Comparison of ENCODE assay signal across 33 cellular contexts in genomic region chr11:17691550-17691949, GRCh38. TPM values are rescaled to one million over a fixed set of nuclear protein-coding genes. Genes with fewer than 3 reads are reported as not detected.
"Had no signal": no experiment of that assay in that cellular context is flagged by ENCODE, and none has a peak within 500 bp of the region (broad histone marks: within the 10 kb centered on the region; RNA-seq: fewer than 3 reads in every experiment).

No MANE protein-coding gene starts in this region.

- DNase-seq: activated CD4-positive, alpha-beta T cell treated with anti-CD3 and anti-CD28 coated beads for 1 hour; activated CD4-positive, alpha-beta T cell treated with anti-CD3 and anti-CD28 coated beads for 4 hours; activated CD4-positive, alpha-beta T cell treated with anti-CD3 and anti-CD28 coated beads, Interleukin-2, amount 10 ng/mL, durations not matched to agents 7 days and 5 days; activated CD4-positive, alpha-beta T cell treated with anti-CD3 and anti-CD28 coated beads, Interleukin-2, amount 50 U/mL, for 48 hours; activated CD8-positive, alpha-beta memory T cell treated with anti-CD3 and anti-CD28 coated beads for 24 hours; activated CD8-positive, alpha-beta T cell treated with anti-CD3 and anti-CD28 coated beads for 36 hours; activated effector memory CD4-positive, alpha-beta T cell treated with Interleukin-2 at 50 U/mL for 16 hours; activated gamma-delta T cell treated with Interleukin-2 at 50 U/mL for 16 hours; activated naive CD4-positive, alpha-beta T cell treated with Interleukin-2 at 50 U/mL for 16 hours; activated naive CD8-positive, alpha-beta T cell treated with anti-CD3 and anti-CD28 coated beads, Interleukin-2, amount 10 ng/mL, durations not matched to agents 7 days and 5 days; activated T-cell treated with anti-CD3 and anti-CD28 coated beads, Interleukin-2, amount 50 U/mL, for 4 hours; central memory CD4-positive, alpha-beta T cell; cerebellar nuclear complex; colonic mucosa; effector CD8-positive, alpha-beta T cell; esophagus squamous epithelium; foreskin melanocyte; head of caudate nucleus; T-helper 2 cell had no signal

- H3K27ac Mint-ChIP-seq: activated CD4-positive, alpha-beta T cell treated with anti-CD3 and anti-CD28 coated beads, Interleukin-2, amount 10 ng/mL, durations not matched to agents 7 days and 5 days; activated CD8-positive, alpha-beta T cell treated with anti-CD3 and anti-CD28 coated beads for 36 hours; activated naive CD4-positive, alpha-beta T cell treated with anti-CD3 and anti-CD28 coated beads, Interleukin-2, amount 50 U/mL, for 24 hours; activated naive CD8-positive, alpha-beta T cell treated with anti-CD3 and anti-CD28 coated beads, Interleukin-2, amount 10 ng/mL, durations not matched to agents 7 days and 5 days; activated T-helper 17 cell treated with anti-CD3 and anti-CD28 coated beads, Interleukin-2, amount 50 U/mL, for 72 hours; WTC11 had no signal

- H3K4me1 Mint-ChIP-seq: activated CD4-positive, alpha-beta T cell treated with anti-CD3 and anti-CD28 coated beads, Interleukin-2, amount 10 ng/mL, durations not matched to agents 7 days and 5 days; activated naive CD4-positive, alpha-beta T cell treated with anti-CD3 and anti-CD28 coated beads, Interleukin-2, amount 50 U/mL, for 24 hours; activated naive CD8-positive, alpha-beta T cell treated with anti-CD3 and anti-CD28 coated beads, Interleukin-2, amount 10 ng/mL, durations not matched to agents 7 days and 5 days; activated T-helper 17 cell treated with anti-CD3 and anti-CD28 coated beads, Interleukin-2, amount 50 U/mL, for 72 hours had no signal

- H3K4me3 Mint-ChIP-seq: activated CD4-positive, alpha-beta T cell treated with anti-CD3 and anti-CD28 coated beads, Interleukin-2, amount 10 ng/mL, durations not matched to agents 7 days and 5 days; activated CD8-positive, alpha-beta T cell treated with anti-CD3 and anti-CD28 coated beads for 36 hours; activated naive CD4-positive, alpha-beta T cell treated with anti-CD3 and anti-CD28 coated beads, Interleukin-2, amount 50 U/mL, for 24 hours; activated naive CD8-positive, alpha-beta T cell treated with anti-CD3 and anti-CD28 coated beads, Interleukin-2, amount 10 ng/mL, durations not matched to agents 7 days and 5 days; activated T-cell treated with anti-CD3 and anti-CD28 coated beads, Interleukin-2, amount 50 U/mL, for 4 hours; activated T-helper 17 cell treated with anti-CD3 and anti-CD28 coated beads, Interleukin-2, amount 50 U/mL, for 72 hours; brain; WTC11 had no signal

- H3K36me3 Mint-ChIP-seq: activated naive CD4-positive, alpha-beta T cell treated with anti-CD3 and anti-CD28 coated beads, Interleukin-2, amount 50 U/mL, for 24 hours; activated naive CD8-positive, alpha-beta T cell treated with anti-CD3 and anti-CD28 coated beads, Interleukin-2, amount 10 ng/mL, durations not matched to agents 7 days and 5 days; brain; WTC11 had no signal

- H3K9me3 Mint-ChIP-seq: activated CD4-positive, alpha-beta T cell treated with anti-CD3 and anti-CD28 coated beads, Interleukin-2, amount 10 ng/mL, durations not matched to agents 7 days and 5 days; activated CD8-positive, alpha-beta T cell treated with anti-CD3 and anti-CD28 coated beads for 36 hours; activated naive CD4-positive, alpha-beta T cell treated with anti-CD3 and anti-CD28 coated beads, Interleukin-2, amount 50 U/mL, for 24 hours; activated naive CD8-positive, alpha-beta T cell treated with anti-CD3 and anti-CD28 coated beads, Interleukin-2, amount 10 ng/mL, durations not matched to agents 7 days and 5 days; activated T-cell treated with anti-CD3 and anti-CD28 coated beads, Interleukin-2, amount 50 U/mL, for 4 hours; activated T-helper 17 cell treated with anti-CD3 and anti-CD28 coated beads, Interleukin-2, amount 50 U/mL, for 72 hours; WTC11 had no signal

- ATAC-seq: activated CD8-positive, alpha-beta T cell treated with anti-CD3 and anti-CD28 coated beads for 36 hours; activated T-cell treated with anti-CD3 and anti-CD28 coated beads, Interleukin-2, amount 50 U/mL, for 4 hours; activated T-helper 17 cell treated with anti-CD3 and anti-CD28 coated beads, Interleukin-2, amount 50 U/mL, for 72 hours; WTC11 had no signal

- H3K4me1 ChIP-seq: ascending aorta, breast epithelium, colonic mucosa had no signal

- H3K4me3 ChIP-seq: ascending aorta, breast epithelium, cardiac muscle cell, colonic mucosa, esophagus squamous epithelium had no signal

- H3K9me3 ChIP-seq: ascending aorta, breast epithelium, colonic mucosa, esophagus squamous epithelium had no signal

- H3K36me3 ChIP-seq: ascending aorta, breast epithelium, cardiac muscle cell, colonic mucosa, esophagus squamous epithelium had no signal

- H3K27ac ChIP-seq: ascending aorta, breast epithelium, cardiac muscle cell, colonic mucosa, epithelial cell of prostate, esophagus squamous epithelium had no signal

RNA-seq across cellular contexts. Expression of gene MYOD1, which starts 27.8 kb away (rescaled TPM):
- total RNA-seq: activated CD4-positive, alpha-beta T cell treated with anti-CD3 and anti-CD28 coated beads, Interleukin-2, amount 10 ng/mL, durations not matched to agents 7 days and 5 days; activated CD8-positive, alpha-beta T cell treated with anti-CD3 and anti-CD28 coated beads for 36 hours; activated naive CD8-positive, alpha-beta T cell treated with anti-CD3 and anti-CD28 coated beads, Interleukin-2, amount 10 ng/mL, durations not matched to agents 7 days and 5 days; activated T-cell treated with anti-CD3 and anti-CD28 coated beads, Interleukin-2, amount 50 U/mL, for 4 hours; activated T-helper 17 cell treated with anti-CD3 and anti-CD28 coated beads, Interleukin-2, amount 50 U/mL, for 72 hours; ascending aorta; breast epithelium; cardiac muscle cell; colonic mucosa; dermis microvascular lymphatic vessel endothelial cell; endothelial cell of umbilical vein; esophagus squamous epithelium; fibroblast of lung; T-helper 1 cell treated with Interleukin-12 subunit alpha and Interleukin-12 subunit beta and Interleukin-4 antibody, amounts not matched to agents 30 ng/mL and 1 ng/mL, for 36 hours; WTC11 had no signal
- polyA plus RNA-seq: cardiac muscle cell, endothelial cell of umbilical vein, esophagus, fibroblast of lung had no signal

RNA-seq across cellular contexts. Expression of gene KCNC1, which starts 43.0 kb away (rescaled TPM):
- total RNA-seq: activated CD4-positive, alpha-beta T cell treated with anti-CD3 and anti-CD28 coated beads, Interleukin-2, amount 10 ng/mL, durations not matched to agents 7 days and 5 days; activated CD8-positive, alpha-beta T cell treated with anti-CD3 and anti-CD28 coated beads for 36 hours; activated naive CD8-positive, alpha-beta T cell treated with anti-CD3 and anti-CD28 coated beads, Interleukin-2, amount 10 ng/mL, durations not matched to agents 7 days and 5 days; activated T-cell treated with anti-CD3 and anti-CD28 coated beads, Interleukin-2, amount 50 U/mL, for 4 hours; activated T-helper 17 cell treated with anti-CD3 and anti-CD28 coated beads, Interleukin-2, amount 50 U/mL, for 72 hours; ascending aorta; cardiac muscle cell; dermis microvascular lymphatic vessel endothelial cell; endothelial cell of umbilical vein; esophagus squamous epithelium; fibroblast of villous mesenchyme; T-helper 1 cell treated with Interleukin-12 subunit alpha and Interleukin-12 subunit beta and Interleukin-4 antibody, amounts not matched to agents 30 ng/mL and 1 ng/mL, for 36 hours had no signal
- polyA plus RNA-seq: endothelial cell of umbilical vein, fibroblast of lung had no signal
